ENCODE assay signal across 31 cellular contexts in genomic region chr3:139414608-139415224, GRCh38.
"Had no signal": no experiment of that assay in that cellular context is flagged by ENCODE, and none has a peak within 500 bp of the region (broad histone marks: within the 10 kb centered on the region; RNA-seq: fewer than 3 reads in every experiment).

No MANE protein-coding gene starts in this region.

- H3K4me3 Mint-ChIP-seq: activated CD4-positive, alpha-beta memory T cell treated with anti-CD3 and anti-CD28 coated beads, Interleukin-2, amount 10 ng/mL, durations not matched to agents 7 days and 5 days; activated CD4-positive, alpha-beta T cell treated with anti-CD3 and anti-CD28 coated beads, Interleukin-2, amount 10 ng/mL, durations not matched to agents 7 days and 5 days; activated T-cell treated with anti-CD3 and anti-CD28 coated beads, Interleukin-2, amount 50 U/mL, for 24 hours; activated T-helper 17 cell treated with anti-CD3 and anti-CD28 coated beads, Interleukin-2, amount 50 U/mL, for 72 hours; dendritic cell treated with granulocyte-macrophage colony-stimulating factor and Interleukin-4, amounts not matched to agents 40 ng/mL and 50 ng/mL, for 4 days; endodermal cell; naive thymus-derived CD8-positive, alpha-beta T cell; neural crest cell; WTC11 had no signal

- FAIRE-seq: astrocyte, pancreas, urothelium cell line had no signal

- H3K9me3 ChIP-seq: pancreas had no signal

- H3K4me1 Mint-ChIP-seq: activated CD4-positive, alpha-beta memory T cell treated with anti-CD3 and anti-CD28 coated beads, Interleukin-2, amount 10 ng/mL, durations not matched to agents 7 days and 5 days; activated CD4-positive, alpha-beta T cell treated with anti-CD3 and anti-CD28 coated beads, Interleukin-2, amount 10 ng/mL, durations not matched to agents 7 days and 5 days; activated T-helper 17 cell treated with anti-CD3 and anti-CD28 coated beads, Interleukin-2, amount 50 U/mL, for 72 hours; endodermal cell; naive thymus-derived CD8-positive, alpha-beta T cell; neural crest cell had no signal

- H3K27me3 Mint-ChIP-seq: activated T-cell treated with anti-CD3 and anti-CD28 coated beads, Interleukin-2, amount 50 U/mL, for 24 hours; activated T-helper 17 cell treated with anti-CD3 and anti-CD28 coated beads, Interleukin-2, amount 50 U/mL, for 72 hours; naive thymus-derived CD8-positive, alpha-beta T cell had no signal

- DNase-seq: activated CD4-positive, alpha-beta memory T cell treated with anti-CD3 and anti-CD28 coated beads, Interleukin-2, amount 10 ng/mL, durations not matched to agents 7 days and 5 days; activated CD4-positive, alpha-beta T cell treated with anti-CD3 and anti-CD28 coated beads for 1 hour; activated CD4-positive, alpha-beta T cell treated with anti-CD3 and anti-CD28 coated beads, Interleukin-2, amount 10 ng/mL, durations not matched to agents 7 days and 5 days; activated CD8-positive, alpha-beta memory T cell treated with anti-CD3 and anti-CD28 coated beads, Interleukin-2, amount 50 U/mL, for 48 hours; activated gamma-delta T cell treated with Interleukin-2 at 50 U/mL for 16 hours; activated naive CD4-positive, alpha-beta T cell treated with anti-CD3 and anti-CD28 coated beads, Interleukin-2, amount 50 U/mL, for 16 hours; activated T-cell treated with anti-CD3 and anti-CD28 coated beads, Interleukin-2, amount 50 U/mL, for 24 hours; amniotic stem cell; brain microvascular endothelial cell; central memory CD4-positive, alpha-beta T cell; endodermal cell; foreskin keratinocyte; heart right ventricle; left ventricle myocardium superior; midbrain; naive thymus-derived CD8-positive, alpha-beta T cell; nucleus accumbens; pancreas; psoas muscle; right cardiac atrium; stimulated activated CD4-positive, alpha-beta T cell treated with anti-CD3 and anti-CD28 coated beads, Interleukin-2, amount 100 ng/mL, for 48 hours; stimulated activated naive CD4-positive, alpha-beta T cell treated with Interleukin-2 at 50 U/mL for 16 hours; T-helper 2 cell had no signal

- H3K4me1 ChIP-seq: esophagus muscularis mucosa, heart right ventricle, pancreas, tibial nerve had no signal

- H3K36me3 ChIP-seq: brain microvascular endothelial cell, esophagus muscularis mucosa, heart right ventricle, pancreas had no signal

- H3K27me3 ChIP-seq: brain microvascular endothelial cell, esophagus muscularis mucosa, foreskin keratinocyte, heart right ventricle, pancreas, tibial nerve had no signal

- H3K27ac ChIP-seq: brain microvascular endothelial cell, esophagus muscularis mucosa, foreskin keratinocyte, heart right ventricle, pancreas, psoas muscle, tibial nerve had no signal

- H3K27ac Mint-ChIP-seq: activated CD4-positive, alpha-beta memory T cell treated with anti-CD3 and anti-CD28 coated beads, Interleukin-2, amount 10 ng/mL, durations not matched to agents 7 days and 5 days; activated CD4-positive, alpha-beta T cell treated with anti-CD3 and anti-CD28 coated beads, Interleukin-2, amount 10 ng/mL, durations not matched to agents 7 days and 5 days; activated T-cell treated with anti-CD3 and anti-CD28 coated beads, Interleukin-2, amount 50 U/mL, for 24 hours; activated T-helper 17 cell treated with anti-CD3 and anti-CD28 coated beads, Interleukin-2, amount 50 U/mL, for 72 hours; dendritic cell treated with granulocyte-macrophage colony-stimulating factor and Interleukin-4, amounts not matched to agents 40 ng/mL and 50 ng/mL, for 4 days; endodermal cell; naive thymus-derived CD8-positive, alpha-beta T cell; WTC11 had no signal

- H3K4me3 ChIP-seq: esophagus muscularis mucosa, heart right ventricle, pancreas, psoas muscle, tibial nerve had no signal

- ATAC-seq: activated T-helper 17 cell treated with anti-CD3 and anti-CD28 coated beads, Interleukin-2, amount 50 U/mL, for 72 hours; foreskin keratinocyte; left ventricle myocardium superior; naive thymus-derived CD8-positive, alpha-beta T cell; psoas muscle; right cardiac atrium; WTC11 had no signal
